8 cellular contexts compared by ENCODE assay signal in genomic region chr18:5238371-5238758, GRCh38. TPM values are rescaled to one million over a fixed set of nuclear protein-coding genes. Genes with fewer than 3 reads are reported as not detected.
DNase-seq lines count a peak whose midpoint lies in the region; ATAC-seq and TF ChIP-seq lines count a peak whose summit lies in the region.

No MANE protein-coding gene starts in this region.

- peak; percentile 36 for ATAC-seq in HG02885 (IDR thresholded peaks at IDR 0.05; ENCODE audit: poor library complexity, unreplicated experiment)
- peak; percentile 55 to 67 (median 64) for ATAC-seq in psoas muscle

- intact Hi-C loops in psoas muscle (cut with DNase I): loop anchor here in 1 of 2 donors (2.0 kb wide), 1 partner anchor 58 kb away; no protein-coding TSS in a partner anchor

- H3K4me1 ChIP-seq in Peyer's patch: peaks cover 0 to 31% (median 3%) of the 10 kb centered on the region in 4 donors
- H3K4me1 ChIP-seq in psoas muscle: peaks cover 38% of the 10 kb centered on the region

- no peaks in the 10 kb centered on the region for H3K27me3 ChIP-seq in Peyer's patch
- no peaks in the 10 kb centered on the region for H3K27me3 ChIP-seq in psoas muscle (ENCODE audit: insufficient read depth in 3 of 3, low read length in 2 of 3)

- H3K4me3 ChIP-seq in Peyer's patch (peak overlapping the region; percentile 78 to 92 (median 87)), psoas muscle (peak overlapping the region; percentile 93)

- H3K36me3 ChIP-seq in Peyer's patch (peaks cover 0 to 23% (median 0%) of the 10 kb centered on the region in 3 donors), psoas muscle (ENCODE audit: insufficient read depth in 1 of 2, low read depth in 1 of 2) (peaks cover 0 to 28% of the 10 kb centered on the region in 2 donors)

- H3K9me3 ChIP-seq in Peyer's patch (no peaks in the 10 kb centered on the region), psoas muscle (no peaks in the 10 kb centered on the region)

- DNase-seq in NCI-H748 (lab: John Stamatoyannopoulos, UW; ENCODE audit: unreplicated experiment) (peak; percentile 62), NCI-H748 treated with DMSO at 0.1 percent for 48 hours (lab: John Stamatoyannopoulos, UW) (no peak), Peyer's patch (peak; percentile 45 to 89 (median 87)), hepatic stellate cell (ENCODE audit: low spot score) (peak; percentile 27), psoas muscle (peak; percentile 34 to 70), HEK293T (ENCODE audit: extremely low spot score) (no peak)

- TF ChIP-seq CTCF in Peyer's patch (IDR thresholded peaks at IDR 0.05): no peak
- no peak for TF ChIP-seq CTCF in psoas muscle (IDR thresholded peaks at IDR 0.05)

- TF ChIP-seq POLR2A in Peyer's patch (IDR thresholded peaks at IDR 0.05): peak; percentile 5 to 33

- WGBS in adipose tissue, 3 donors: 0 to 1% (median 0%) methylated on average over 30 of the region's 30 CpGs
- 0 to 1% (median 0%) methylated on average over 28 to 30 of the region's 30 CpGs for WGBS in psoas muscle, 3 donors

- POLR2A ChIA-PET in HEK293T (lab: Yijun Ruan, JAX): no interaction called here

- H3K27ac ChIP-seq in Peyer's patch (peak overlapping the region; percentile 93 to 99 (median 98)), adipose tissue (ENCODE audit: low read depth, low read length) (peak overlapping the region; percentile 97), psoas muscle (peak overlapping the region; percentile 99)

- CTCF ChIA-PET in HEK293T (lab: Yijun Ruan, JAX): no interaction called here

TF ChIP-seq in HEK293T, 16 proteins besides CTCF, POLR2A, EP300 and RAD21:
- TF ChIP-seq, protein P1, sequence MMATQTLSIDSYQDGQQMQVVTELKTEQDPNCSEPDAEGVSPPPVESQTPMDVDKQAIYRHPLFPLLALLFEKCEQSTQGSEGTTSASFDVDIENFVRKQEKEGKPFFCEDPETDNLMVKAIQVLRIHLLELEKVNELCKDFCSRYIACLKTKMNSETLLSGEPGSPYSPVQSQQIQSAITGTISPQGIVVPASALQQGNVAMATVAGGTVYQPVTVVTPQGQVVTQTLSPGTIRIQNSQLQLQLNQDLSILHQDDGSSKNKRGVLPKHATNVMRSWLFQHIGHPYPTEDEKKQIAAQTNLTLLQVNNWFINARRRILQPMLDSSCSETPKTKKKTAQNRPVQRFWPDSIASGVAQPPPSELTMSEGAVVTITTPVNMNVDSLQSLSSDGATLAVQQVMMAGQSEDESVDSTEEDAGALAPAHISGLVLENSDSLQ (IDR thresholded peaks at IDR 0.05): no peak
- TF ChIP-seq CTBP1 (IDR thresholded peaks at IDR 0.05; ENCODE audit: borderline replicate concordance) (no peak), NFRKB (IDR thresholded peaks at IDR 0.05) (no peak), FOXK2 (IDR thresholded peaks at IDR 0.05) (no peak), FOXA1 (IDR thresholded peaks at IDR 0.05) (no peak), FOXM1 (IDR thresholded peaks at IDR 0.05; ENCODE audit: borderline replicate concordance) (no peak), TARDBP (IDR thresholded peaks at IDR 0.05) (no peak), SP1 (IDR thresholded peaks at IDR 0.05) (no peak), L3MBTL2 (conservative IDR thresholded peaks at IDR 0.05) (no peak), SUZ12 (IDR thresholded peaks at IDR 0.05) (no peak), ZNF384 (IDR thresholded peaks at IDR 0.05) (no peak), ARNT (IDR thresholded peaks at IDR 0.05) (no peak), HDGF (IDR thresholded peaks at IDR 0.05; ENCODE audit: borderline replicate concordance) (no peak), ELF4 (IDR thresholded peaks at IDR 0.05) (no peak), LEF1 (IDR thresholded peaks at IDR 0.05; ENCODE audit: borderline replicate concordance) (no peak), BHLHE40 (IDR thresholded peaks at IDR 0.05; ENCODE audit: borderline replicate concordance) (no peak)

RNA-seq across cellular contexts. Expression of gene AKAIN1, which starts 41.3 kb away (rescaled TPM):
- total RNA-seq in Peyer's patch (not detected), psoas muscle (not detected)
- polyA plus RNA-seq in adipose tissue (under 1 TPM in 1 of 3 donors, not detected in 2; 0.23 TPM), psoas muscle (under 1 TPM in 1 of 3 donors, not detected in 2; 0.34 TPM)

RNA-seq across cellular contexts. Expression of gene ZBTB14, which starts 57.2 kb away (rescaled TPM):
- total RNA-seq in Peyer's patch (10 to 100 TPM in 3 of 4 donors, 1 to 10 TPM in 1; 5.8 to 15.0 (median 11.9) TPM), psoas muscle (1 to 10 TPM; 3.3 to 4.8 (median 4.3) TPM)
- polyA plus RNA-seq in adipose tissue (1 to 10 TPM; 4.9 to 9.2 (median 5.5) TPM), psoas muscle (1 to 10 TPM; 3.7 to 6.9 (median 3.7) TPM)

Comparison
In these comparisons a context has a peak if more than half of its experiments do, and no peak if none do; other contexts are left out.
1. DNase-seq: peak in NCI-H748 (single experiment), Peyer's patch (3 of 3), hepatic stellate cell (single experiment) and psoas muscle (2 of 2); none in NCI-H748 treated with DMSO at 0.1 percent for 48 hours (single experiment) and HEK293T (single experiment).
2. Peak in every context shown above with its lines, with median percentiles within 50 percentile points of each other: H3K27ac ChIP-seq.